In the genomic region with DNA sequence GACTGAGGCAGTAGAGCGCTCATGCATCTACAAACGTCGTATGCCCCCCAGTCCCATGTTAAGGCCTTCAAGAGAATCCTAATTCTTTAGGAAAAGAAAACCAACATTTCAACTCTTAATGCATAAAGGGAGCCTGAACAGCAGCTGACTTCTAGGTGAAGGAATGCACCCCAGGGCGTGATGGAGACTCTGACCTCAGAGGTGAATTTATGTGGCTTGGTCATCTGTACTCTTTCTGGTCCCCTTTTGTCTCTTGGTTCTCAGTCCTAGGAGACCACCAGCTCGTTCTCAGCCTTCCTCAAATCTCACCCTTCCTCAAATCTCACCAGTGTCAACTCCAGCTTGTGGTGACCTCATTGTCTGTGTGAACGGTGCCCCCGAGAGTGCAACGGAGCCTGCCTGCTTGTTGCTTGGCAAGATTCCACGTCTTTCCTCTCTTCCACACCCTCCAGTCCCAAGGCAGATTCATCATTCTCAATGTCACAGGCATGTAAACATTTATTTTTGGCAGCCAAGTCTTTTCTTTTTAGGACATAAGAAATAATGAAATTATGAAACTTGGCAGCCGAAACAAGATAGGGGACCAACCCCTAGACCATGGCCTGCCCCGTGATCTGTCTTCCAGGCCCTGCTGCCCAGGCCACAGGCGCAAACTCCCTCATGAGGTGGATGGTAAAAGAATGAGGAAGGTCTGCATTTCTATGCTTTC, we compare ENCODE assay signal across 24 cellular contexts.
DNase-seq lines count a peak whose midpoint lies in the region; ATAC-seq and TF ChIP-seq lines count a peak whose summit lies in the region.
"Had no signal": no experiment of that assay in that cellular context is flagged by ENCODE, and none has a peak within 500 bp of the region (broad histone marks: within the 10 kb centered on the region; RNA-seq: fewer than 3 reads in every experiment).

No MANE protein-coding gene starts in this region.

- DNase-seq in coronary artery (ENCODE audit: low spot score): peak; percentile 45
- DNase-seq in esophagus muscularis mucosa (ENCODE audit: extremely low spot score): no peak
- peak; percentile 49 for DNase-seq in mesenteric fat pad (ENCODE audit: low spot score)
- no peak for DNase-seq in thoracic aorta (ENCODE audit: low spot score)
- no peak for DNase-seq in NCI-H2227 treated with DMSO at 0.1 percent for 48 hours (lab: John Stamatoyannopoulos, UW)
- no peak for DNase-seq in uterus
- no peak for DNase-seq in GM10266 (ENCODE audit: extremely low spot score)
- DNase-seq: AML-193, COR-L47, GDM1, GM23248, MV-4-11, NCI-H1417 treated with DMSO at 0.1 percent for 48 hours, NCI-H1930, NCI-H2171, NCI-H446, NCI-H69, OCI-M1, SHP77 treated with DMSO at 0.1 percent for 48 hours, SK-N-SH had no signal

- peaks cover 0 to 26% (median 16%) of the 10 kb centered on the region in 4 donors for H3K9me3 ChIP-seq in esophagus muscularis mucosa
- peaks cover 19% of the 10 kb centered on the region for H3K9me3 ChIP-seq in thoracic aorta
- H3K9me3 ChIP-seq in uterus: peaks cover 0 to 12% of the 10 kb centered on the region in 2 donors
- H3K9me3 ChIP-seq: HAP-1, SK-N-SH had no signal

- H3K27me3 ChIP-seq in esophagus muscularis mucosa (no peaks in the 10 kb centered on the region), thoracic aorta (replicated peaks; ENCODE audit: insufficient read depth) (no peaks in the 10 kb centered on the region), uterus (no peaks in the 10 kb centered on the region)

- 37% methylated on average over 11 of the region's 12 CpGs for WGBS in esophagus muscularis mucosa

- H3K4me3 ChIP-seq in coronary artery (no peak overlapping the region), esophagus muscularis mucosa (no peak overlapping the region), thoracic aorta (no peak overlapping the region), uterus (no peak overlapping the region)
- H3K4me3 ChIP-seq: GM23248, HAP-1 had no signal

- H3K36me3 ChIP-seq in esophagus muscularis mucosa (no peaks in the 10 kb centered on the region), thoracic aorta (no peaks in the 10 kb centered on the region), uterus (no peaks in the 10 kb centered on the region)
- H3K36me3 ChIP-seq: HAP-1 had no signal

- no peak for TF ChIP-seq EP300 in esophagus muscularis mucosa (IDR thresholded peaks at IDR 0.05)

- H3K27ac ChIP-seq in coronary artery: peak overlapping the region in 1 of 2 donors; percentile 37
- peak overlapping the region; percentile 73 to 82 (median 82) for H3K27ac ChIP-seq in esophagus muscularis mucosa (replicated peaks in 1 of 4)
- peak overlapping the region; percentile 20 to 64 for H3K27ac ChIP-seq in thoracic aorta
- H3K27ac ChIP-seq in uterus: no peak overlapping the region
- H3K27ac ChIP-seq: C4-2B, GM23248, HL-60, KMS-11 had no signal

- TF ChIP-seq POLR2A in esophagus muscularis mucosa (IDR thresholded peaks at IDR 0.05; ENCODE audit: low read depth): no peak
- TF ChIP-seq POLR2A in uterus (IDR thresholded peaks at IDR 0.05): no peak

- intact Hi-C loops in esophagus muscularis mucosa (cut with DNase I): loop anchor here (5.0 kb wide), 1 partner anchor 132 kb away; no protein-coding TSS in a partner anchor
- intact Hi-C loops in uterus (cut with DNase I; ENCODE audit: low total_unique reads): no loop called here

- peaks cover 15 to 48% (median 45%) of the 10 kb centered on the region in 4 donors for H3K4me1 ChIP-seq in esophagus muscularis mucosa
- H3K4me1 ChIP-seq in thoracic aorta (ENCODE audit: control insufficient read depth in 1 of 2, low read depth in 2 of 2): peaks cover 13 to 34% of the 10 kb centered on the region in 2 donors
- no peaks in the 10 kb centered on the region for H3K4me1 ChIP-seq in uterus
- H3K4me1 ChIP-seq: HAP-1 had no signal

- TF ChIP-seq CTCF in coronary artery (IDR thresholded peaks at IDR 0.05): no peak
- no peak for TF ChIP-seq CTCF in esophagus muscularis mucosa (IDR thresholded peaks at IDR 0.05)
- no peak for TF ChIP-seq CTCF in thoracic aorta (IDR thresholded peaks at IDR 0.05)
- TF ChIP-seq CTCF in uterus (IDR thresholded peaks at IDR 0.05): no peak
- no peak for TF ChIP-seq CTCF in GM10266 (IDR thresholded peaks at IDR 0.05; ENCODE audit: control insufficient read depth, insufficient read depth, low read depth, missing control alignments)

- ATAC-seq in thoracic aorta (ENCODE audit: insufficient number of reproducible peaks, low FRiP score, low read depth): no peak

Comparison
In these comparisons a context has a peak if more than half of its experiments do, and no peak if none do; other contexts are left out.
1. DNase-seq: peak in coronary artery (single experiment) and mesenteric fat pad (single experiment); none in esophagus muscularis mucosa (single experiment), thoracic aorta (single experiment), NCI-H2227 treated with DMSO at 0.1 percent for 48 hours (single experiment), uterus (0 of 2) and GM10266 (single experiment).
2. H3K27ac ChIP-seq: peak in esophagus muscularis mucosa (4 of 4) and thoracic aorta (2 of 2); none in uterus (0 of 2).